34 cellular contexts compared by ENCODE assay signal in genomic region chr9:120801441-120801840, GRCh38.
"Had no signal": no experiment of that assay in that cellular context is flagged by ENCODE, and none has a peak within 500 bp of the region (broad histone marks: within the 10 kb centered on the region; RNA-seq: fewer than 3 reads in every experiment).

No MANE protein-coding gene starts in this region.

- H3K4me3 ChIP-seq: MG63 had no signal

- H3K36me3 ChIP-seq: MG63 had no signal

- H3K27me3 ChIP-seq: MG63 had no signal

- DNase-seq: Karpas-422, Kasumi-1, MG63, MM.1S, MV-4-11, NCI-H1048, NCI-H1092, NCI-H1092 treated with DMSO at 0.1 percent for 48 hours, NCI-H1105, NCI-H1105 treated with DMSO at 0.1 percent for 48 hours, NCI-H1417, NCI-H1417 treated with DMSO at 0.1 percent for 48 hours, NCI-H1436, NCI-H1436 treated with DMSO at 0.1 percent for 48 hours, NCI-H146, NCI-H1694, NCI-H1694 treated with DMSO at 0.1 percent for 48 hours, NCI-H187, NCI-H187 treated with DMSO at 0.1 percent for 48 hours, NCI-H1930, NCI-H2029, NCI-H2029 treated with DMSO at 0.1 percent for 48 hours, NCI-H2081, NCI-H2081 treated with DMSO at 0.1 percent for 48 hours, NCI-H2107, NCI-H2171, NCI-H2171 treated with DMSO at 0.1 percent for 48 hours, NCI-H2227 treated with DMSO at 0.1 percent for 48 hours, NCI-H226, NCI-H345, NCI-H446, NCI-H446 treated with DMSO at 0.1 percent for 48 hours, NCI-H510A, NCI-H510A treated with DMSO at 0.1 percent for 48 hours had no signal
